Comparison of ENCODE assay signal across 1 cellular context in the genomic region with DNA sequence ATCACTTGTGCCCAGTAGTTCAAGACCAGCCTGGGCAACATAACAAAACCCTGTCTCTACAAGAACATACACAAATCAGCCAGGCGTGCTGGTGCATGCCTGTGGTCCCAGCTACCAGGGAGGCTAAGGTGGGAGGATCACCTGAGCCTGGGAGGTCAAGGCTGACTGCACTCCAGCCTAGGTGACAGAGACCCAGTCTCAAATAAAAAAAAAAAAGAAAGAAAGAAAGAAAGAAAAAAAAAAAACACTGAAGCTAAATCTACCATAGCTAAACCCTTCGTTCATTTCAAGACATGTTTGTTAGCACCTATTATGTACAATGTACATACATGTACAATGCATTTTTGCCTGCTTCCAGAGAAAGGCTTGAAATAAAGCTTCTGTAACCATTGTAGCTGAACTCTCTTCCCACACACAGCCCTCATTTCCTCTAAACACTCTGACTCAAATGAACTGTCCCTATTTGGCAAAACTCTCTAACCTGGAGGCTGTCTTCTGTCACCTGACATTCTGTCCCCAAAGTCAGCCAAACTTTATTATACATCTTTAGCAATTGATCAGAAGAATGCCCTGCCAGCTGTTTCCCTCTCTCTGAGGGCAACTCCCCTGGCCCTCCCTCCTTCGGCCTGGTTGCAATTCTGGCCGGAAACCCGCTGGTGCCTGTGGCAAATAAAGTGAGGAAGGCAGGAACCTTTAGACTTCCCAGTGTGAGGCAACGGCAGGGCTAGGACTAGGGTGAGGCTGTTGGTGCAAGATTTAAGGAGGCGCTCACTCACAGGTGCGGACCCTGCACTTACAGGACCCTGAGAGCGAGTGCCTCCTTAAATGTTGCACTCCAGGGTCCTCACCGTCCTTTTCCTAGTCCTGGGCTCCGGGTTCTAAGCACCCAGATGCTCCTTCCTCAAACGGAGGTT.
TF ChIP-seq lines count a peak whose summit lies in the region.

No MANE protein-coding gene starts in this region.

TF ChIP-seq in HepG2, 621 proteins besides CTCF, POLR2A, EP300 and RAD21 (continued from another document and continues in another):
- TF ChIP-seq, protein P1, sequence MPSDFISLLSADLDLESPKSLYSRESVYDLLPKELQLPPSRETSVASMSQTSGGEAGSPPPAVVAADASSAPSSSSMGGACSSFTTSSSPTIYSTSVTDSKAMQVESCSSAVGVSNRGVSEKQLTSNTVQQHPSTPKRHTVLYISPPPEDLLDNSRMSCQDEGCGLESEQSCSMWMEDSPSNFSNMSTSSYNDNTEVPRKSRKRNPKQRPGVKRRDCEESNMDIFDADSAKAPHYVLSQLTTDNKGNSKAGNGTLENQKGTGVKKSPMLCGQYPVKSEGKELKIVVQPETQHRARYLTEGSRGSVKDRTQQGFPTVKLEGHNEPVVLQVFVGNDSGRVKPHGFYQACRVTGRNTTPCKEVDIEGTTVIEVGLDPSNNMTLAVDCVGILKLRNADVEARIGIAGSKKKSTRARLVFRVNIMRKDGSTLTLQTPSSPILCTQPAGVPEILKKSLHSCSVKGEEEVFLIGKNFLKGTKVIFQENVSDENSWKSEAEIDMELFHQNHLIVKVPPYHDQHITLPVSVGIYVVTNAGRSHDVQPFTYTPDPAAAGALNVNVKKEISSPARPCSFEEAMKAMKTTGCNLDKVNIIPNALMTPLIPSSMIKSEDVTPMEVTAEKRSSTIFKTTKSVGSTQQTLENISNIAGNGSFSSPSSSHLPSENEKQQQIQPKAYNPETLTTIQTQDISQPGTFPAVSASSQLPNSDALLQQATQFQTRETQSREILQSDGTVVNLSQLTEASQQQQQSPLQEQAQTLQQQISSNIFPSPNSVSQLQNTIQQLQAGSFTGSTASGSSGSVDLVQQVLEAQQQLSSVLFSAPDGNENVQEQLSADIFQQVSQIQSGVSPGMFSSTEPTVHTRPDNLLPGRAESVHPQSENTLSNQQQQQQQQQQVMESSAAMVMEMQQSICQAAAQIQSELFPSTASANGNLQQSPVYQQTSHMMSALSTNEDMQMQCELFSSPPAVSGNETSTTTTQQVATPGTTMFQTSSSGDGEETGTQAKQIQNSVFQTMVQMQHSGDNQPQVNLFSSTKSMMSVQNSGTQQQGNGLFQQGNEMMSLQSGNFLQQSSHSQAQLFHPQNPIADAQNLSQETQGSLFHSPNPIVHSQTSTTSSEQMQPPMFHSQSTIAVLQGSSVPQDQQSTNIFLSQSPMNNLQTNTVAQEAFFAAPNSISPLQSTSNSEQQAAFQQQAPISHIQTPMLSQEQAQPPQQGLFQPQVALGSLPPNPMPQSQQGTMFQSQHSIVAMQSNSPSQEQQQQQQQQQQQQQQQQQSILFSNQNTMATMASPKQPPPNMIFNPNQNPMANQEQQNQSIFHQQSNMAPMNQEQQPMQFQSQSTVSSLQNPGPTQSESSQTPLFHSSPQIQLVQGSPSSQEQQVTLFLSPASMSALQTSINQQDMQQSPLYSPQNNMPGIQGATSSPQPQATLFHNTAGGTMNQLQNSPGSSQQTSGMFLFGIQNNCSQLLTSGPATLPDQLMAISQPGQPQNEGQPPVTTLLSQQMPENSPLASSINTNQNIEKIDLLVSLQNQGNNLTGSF (CRISPR knock-in tag; IDR thresholded peaks at IDR 0.05): no peak
- TF ChIP-seq, protein P2, sequence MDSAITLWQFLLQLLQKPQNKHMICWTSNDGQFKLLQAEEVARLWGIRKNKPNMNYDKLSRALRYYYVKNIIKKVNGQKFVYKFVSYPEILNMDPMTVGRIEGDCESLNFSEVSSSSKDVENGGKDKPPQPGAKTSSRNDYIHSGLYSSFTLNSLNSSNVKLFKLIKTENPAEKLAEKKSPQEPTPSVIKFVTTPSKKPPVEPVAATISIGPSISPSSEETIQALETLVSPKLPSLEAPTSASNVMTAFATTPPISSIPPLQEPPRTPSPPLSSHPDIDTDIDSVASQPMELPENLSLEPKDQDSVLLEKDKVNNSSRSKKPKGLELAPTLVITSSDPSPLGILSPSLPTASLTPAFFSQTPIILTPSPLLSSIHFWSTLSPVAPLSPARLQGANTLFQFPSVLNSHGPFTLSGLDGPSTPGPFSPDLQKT (CRISPR knock-in tag; IDR thresholded peaks at IDR 0.05; ENCODE audit: borderline replicate concordance): no peak
- TF ChIP-seq YEATS2 (CRISPR knock-in tag; IDR thresholded peaks at IDR 0.05; ENCODE audit: borderline replicate concordance): peak; percentile 55; the same call in 1 of the 2 replicates
- TF ChIP-seq, protein P3, sequence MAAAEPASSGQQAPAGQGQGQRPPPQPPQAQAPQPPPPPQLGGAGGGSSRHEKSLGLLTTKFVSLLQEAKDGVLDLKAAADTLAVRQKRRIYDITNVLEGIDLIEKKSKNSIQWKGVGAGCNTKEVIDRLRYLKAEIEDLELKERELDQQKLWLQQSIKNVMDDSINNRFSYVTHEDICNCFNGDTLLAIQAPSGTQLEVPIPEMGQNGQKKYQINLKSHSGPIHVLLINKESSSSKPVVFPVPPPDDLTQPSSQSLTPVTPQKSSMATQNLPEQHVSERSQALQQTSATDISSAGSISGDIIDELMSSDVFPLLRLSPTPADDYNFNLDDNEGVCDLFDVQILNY (CRISPR knock-in tag; conservative IDR thresholded peaks at IDR 0.05): no peak
- no peak for TF ChIP-seq ZBTB3 (CRISPR knock-in tag; IDR thresholded peaks at IDR 0.05; ENCODE audit: borderline replicate concordance, low read depth)
- TF ChIP-seq PTBP1 (IDR thresholded peaks at IDR 0.05; ENCODE audit: low read depth, low read length, poor library complexity, severe bottlenecking): no peak
- peak; percentile 70; the same call in 1 of the 2 replicates for TF ChIP-seq TARDBP (CRISPR knock-in tag; IDR thresholded peaks at IDR 0.05)
- TF ChIP-seq DR1 (CRISPR knock-in tag; IDR thresholded peaks at IDR 0.05): no peak
- TF ChIP-seq ZNF138 (CRISPR knock-in tag; IDR thresholded peaks at IDR 0.05; ENCODE audit: low read depth): no peak
- TF ChIP-seq PHB2 (IDR thresholded peaks at IDR 0.05; ENCODE audit: partially characterized antibody): no peak
- no peak for TF ChIP-seq HNRNPLL (IDR thresholded peaks at IDR 0.05; ENCODE audit: low read depth, low read length, poor library complexity, severe bottlenecking)
- no peak for TF ChIP-seq SMAD1 (CRISPR knock-in tag; IDR thresholded peaks at IDR 0.05; ENCODE audit: borderline replicate concordance, low read depth)
- TF ChIP-seq ZNF737 (CRISPR knock-in tag; IDR thresholded peaks at IDR 0.05; ENCODE audit: borderline replicate concordance): no peak
- TF ChIP-seq FOXM1 (CRISPR knock-in tag; IDR thresholded peaks at IDR 0.05): no peak
- TF ChIP-seq, protein P4, sequence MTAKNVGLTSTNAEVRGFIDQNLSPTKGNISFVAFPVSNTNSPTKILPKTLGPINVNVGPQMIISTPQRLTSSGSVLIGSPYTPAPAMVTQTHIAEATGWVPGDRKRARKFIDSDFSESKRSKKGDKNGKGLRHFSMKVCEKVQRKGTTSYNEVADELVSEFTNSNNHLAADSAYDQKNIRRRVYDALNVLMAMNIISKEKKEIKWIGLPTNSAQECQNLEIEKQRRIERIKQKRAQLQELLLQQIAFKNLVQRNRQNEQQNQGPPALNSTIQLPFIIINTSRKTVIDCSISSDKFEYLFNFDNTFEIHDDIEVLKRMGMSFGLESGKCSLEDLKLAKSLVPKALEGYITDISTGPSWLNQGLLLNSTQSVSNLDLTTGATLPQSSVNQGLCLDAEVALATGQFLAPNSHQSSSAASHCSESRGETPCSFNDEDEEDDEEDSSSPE (CRISPR knock-in tag; IDR thresholded peaks at IDR 0.05): peak; percentile 52; the same call in 1 of the 2 replicates
- TF ChIP-seq POLR2AphosphoS2 (IDR thresholded peaks at IDR 0.05; ENCODE audit: low read depth, low read length): no peak
- TF ChIP-seq ZNF781 (CRISPR knock-in tag; IDR thresholded peaks at IDR 0.05; ENCODE audit: borderline replicate concordance, not compliant biosample characterization): no peak
- TF ChIP-seq ZNF350 (CRISPR knock-in tag; IDR thresholded peaks at IDR 0.05; ENCODE audit: borderline replicate concordance, low read depth): peak; percentile 46; the same call in 1 of the 2 replicates
- peak; percentile 38; the same call in 1 of the 2 replicates for TF ChIP-seq ZNF629 (CRISPR knock-in tag; conservative IDR thresholded peaks at IDR 0.05)
- no peak for TF ChIP-seq ZNF44 (CRISPR knock-in tag; IDR thresholded peaks at IDR 0.05)
- TF ChIP-seq SATB2 (CRISPR knock-in tag; IDR thresholded peaks at IDR 0.05): no peak
- TF ChIP-seq TAF15 (IDR thresholded peaks at IDR 0.05; ENCODE audit: low read depth, low read length, poor library complexity, severe bottlenecking): no peak
- no peak for TF ChIP-seq ZNF367 (CRISPR knock-in tag; IDR thresholded peaks at IDR 0.05; ENCODE audit: borderline replicate concordance)
- TF ChIP-seq KMT2A (CRISPR knock-in tag; IDR thresholded peaks at IDR 0.05): no peak; the same call in 1 of the 2 replicates
- TF ChIP-seq, protein P5, sequence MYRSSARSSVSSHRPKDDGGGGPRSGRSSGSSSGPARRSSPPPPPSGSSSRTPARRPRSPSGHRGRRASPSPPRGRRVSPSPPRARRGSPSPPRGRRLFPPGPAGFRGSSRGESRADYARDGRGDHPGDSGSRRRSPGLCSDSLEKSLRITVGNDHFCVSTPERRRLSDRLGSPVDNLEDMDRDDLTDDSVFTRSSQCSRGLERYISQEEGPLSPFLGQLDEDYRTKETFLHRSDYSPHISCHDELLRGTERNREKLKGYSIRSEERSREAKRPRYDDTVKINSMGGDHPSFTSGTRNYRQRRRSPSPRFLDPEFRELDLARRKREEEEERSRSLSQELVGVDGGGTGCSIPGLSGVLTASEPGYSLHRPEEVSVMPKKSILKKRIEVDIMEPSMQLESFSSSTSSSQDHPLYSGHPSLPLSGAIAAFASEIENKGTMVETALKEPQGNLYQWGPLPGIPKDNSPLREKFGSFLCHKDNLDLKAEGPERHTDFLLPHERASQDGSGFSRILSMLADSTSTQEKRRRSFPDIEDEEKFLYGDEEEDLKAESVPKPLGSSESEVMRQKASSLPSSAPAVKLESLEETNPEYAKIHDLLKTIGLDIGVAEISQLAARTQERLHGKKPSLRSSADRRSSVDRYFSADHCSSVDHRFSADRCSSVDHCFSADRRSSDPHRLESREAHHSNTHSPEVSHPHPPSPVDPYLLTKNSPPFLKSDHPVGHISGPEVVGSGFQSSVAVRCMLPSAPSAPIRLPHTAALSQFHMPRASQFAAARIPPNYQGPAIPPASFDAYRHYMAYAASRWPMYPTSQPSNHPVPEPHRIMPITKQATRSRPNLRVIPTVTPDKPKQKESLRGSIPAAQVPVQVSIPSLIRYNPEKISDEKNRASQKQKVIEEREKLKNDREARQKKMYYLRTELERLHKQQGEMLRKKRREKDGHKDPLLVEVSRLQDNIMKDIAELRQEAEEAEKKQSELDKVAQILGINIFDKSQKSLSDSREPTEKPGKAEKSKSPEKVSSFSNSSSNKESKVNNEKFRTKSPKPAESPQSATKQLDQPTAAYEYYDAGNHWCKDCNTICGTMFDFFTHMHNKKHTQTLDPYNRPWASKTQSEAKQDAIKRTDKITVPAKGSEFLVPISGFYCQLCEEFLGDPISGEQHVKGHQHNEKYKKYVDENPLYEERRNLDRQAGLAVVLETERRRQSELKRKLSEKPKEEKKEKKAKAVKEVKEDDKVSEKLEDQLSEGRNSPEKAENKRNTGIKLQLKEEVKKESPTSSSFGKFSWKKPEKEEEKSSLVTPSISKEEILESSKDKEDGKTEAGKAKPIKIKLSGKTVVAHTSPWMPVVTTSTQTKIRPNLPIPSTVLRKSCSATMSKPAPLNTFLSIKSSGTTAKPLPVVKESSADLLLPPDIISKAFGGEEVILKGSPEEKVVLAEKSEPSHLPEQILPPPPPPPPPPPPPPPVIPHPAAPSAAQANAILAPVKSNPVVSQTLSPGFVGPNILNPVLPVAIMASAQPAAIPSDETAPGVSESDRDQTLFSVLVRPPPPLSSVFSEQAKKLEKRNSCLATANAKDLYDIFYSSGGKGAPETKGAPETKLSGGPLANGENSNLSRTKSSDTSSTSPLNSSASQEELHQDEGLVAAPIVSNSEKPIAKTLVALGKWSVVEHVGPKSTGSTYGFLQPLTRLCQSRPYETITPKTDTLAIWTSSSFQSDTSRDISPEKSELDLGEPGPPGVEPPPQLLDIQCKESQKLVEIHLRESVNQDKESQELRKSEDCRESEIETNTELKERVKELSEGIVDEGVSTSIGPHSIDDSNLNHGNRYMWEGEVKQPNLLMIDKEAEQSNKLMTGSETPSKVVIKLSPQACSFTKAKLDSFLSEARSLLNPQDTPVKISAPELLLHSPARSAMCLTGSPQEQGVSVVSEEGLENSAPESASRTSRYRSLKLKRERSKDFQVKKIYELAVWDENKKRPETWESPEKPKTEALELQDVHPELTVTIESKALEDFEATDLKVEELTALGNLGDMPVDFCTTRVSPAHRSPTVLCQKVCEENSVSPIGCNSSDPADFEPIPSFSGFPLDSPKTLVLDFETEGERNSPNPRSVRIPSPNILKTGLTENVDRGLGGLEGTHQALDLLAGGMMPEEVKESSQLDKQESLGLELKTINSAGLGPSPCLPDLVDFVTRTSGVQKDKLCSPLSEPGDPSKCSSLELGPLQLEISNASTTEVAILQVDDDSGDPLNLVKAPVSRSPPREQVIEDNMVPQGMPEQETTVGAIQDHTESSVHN (CRISPR knock-in tag; IDR thresholded peaks at IDR 0.05): no peak
- TF ChIP-seq ZNF136 (CRISPR knock-in tag; IDR thresholded peaks at IDR 0.05; ENCODE audit: low read depth): no peak
- TF ChIP-seq, protein P6, sequence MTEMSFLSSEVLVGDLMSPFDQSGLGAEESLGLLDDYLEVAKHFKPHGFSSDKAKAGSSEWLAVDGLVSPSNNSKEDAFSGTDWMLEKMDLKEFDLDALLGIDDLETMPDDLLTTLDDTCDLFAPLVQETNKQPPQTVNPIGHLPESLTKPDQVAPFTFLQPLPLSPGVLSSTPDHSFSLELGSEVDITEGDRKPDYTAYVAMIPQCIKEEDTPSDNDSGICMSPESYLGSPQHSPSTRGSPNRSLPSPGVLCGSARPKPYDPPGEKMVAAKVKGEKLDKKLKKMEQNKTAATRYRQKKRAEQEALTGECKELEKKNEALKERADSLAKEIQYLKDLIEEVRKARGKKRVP (CRISPR knock-in tag; IDR thresholded peaks at IDR 0.05): no peak
- TF ChIP-seq KAT8 (CRISPR knock-in tag; IDR thresholded peaks at IDR 0.05): peak; percentile 49; the same call in 1 of the 2 replicates
- TF ChIP-seq, protein P7, sequence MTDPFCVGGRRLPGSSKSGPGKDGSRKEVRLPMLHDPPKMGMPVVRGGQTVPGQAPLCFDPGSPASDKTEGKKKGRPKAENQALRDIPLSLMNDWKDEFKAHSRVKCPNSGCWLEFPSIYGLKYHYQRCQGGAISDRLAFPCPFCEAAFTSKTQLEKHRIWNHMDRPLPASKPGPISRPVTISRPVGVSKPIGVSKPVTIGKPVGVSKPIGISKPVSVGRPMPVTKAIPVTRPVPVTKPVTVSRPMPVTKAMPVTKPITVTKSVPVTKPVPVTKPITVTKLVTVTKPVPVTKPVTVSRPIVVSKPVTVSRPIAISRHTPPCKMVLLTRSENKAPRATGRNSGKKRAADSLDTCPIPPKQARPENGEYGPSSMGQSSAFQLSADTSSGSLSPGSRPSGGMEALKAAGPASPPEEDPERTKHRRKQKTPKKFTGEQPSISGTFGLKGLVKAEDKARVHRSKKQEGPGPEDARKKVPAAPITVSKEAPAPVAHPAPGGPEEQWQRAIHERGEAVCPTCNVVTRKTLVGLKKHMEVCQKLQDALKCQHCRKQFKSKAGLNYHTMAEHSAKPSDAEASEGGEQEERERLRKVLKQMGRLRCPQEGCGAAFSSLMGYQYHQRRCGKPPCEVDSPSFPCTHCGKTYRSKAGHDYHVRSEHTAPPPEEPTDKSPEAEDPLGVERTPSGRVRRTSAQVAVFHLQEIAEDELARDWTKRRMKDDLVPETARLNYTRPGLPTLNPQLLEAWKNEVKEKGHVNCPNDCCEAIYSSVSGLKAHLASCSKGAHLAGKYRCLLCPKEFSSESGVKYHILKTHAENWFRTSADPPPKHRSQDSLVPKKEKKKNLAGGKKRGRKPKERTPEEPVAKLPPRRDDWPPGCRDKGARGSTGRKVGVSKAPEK (CRISPR knock-in tag; IDR thresholded peaks at IDR 0.05; ENCODE audit: borderline replicate concordance): no peak
- TF ChIP-seq ZBTB20 (CRISPR knock-in tag; IDR thresholded peaks at IDR 0.05; ENCODE audit: borderline replicate concordance, low read depth): no peak
- no peak for TF ChIP-seq TBL1XR1 (IDR thresholded peaks at IDR 0.05; ENCODE audit: borderline replicate concordance, low read length, partially characterized antibody)
- no peak for TF ChIP-seq SP2 (CRISPR knock-in tag; IDR thresholded peaks at IDR 0.05)
- no peak for TF ChIP-seq ZNF615 (CRISPR knock-in tag; IDR thresholded peaks at IDR 0.05; ENCODE audit: borderline replicate concordance)
